In the genomic region with DNA sequence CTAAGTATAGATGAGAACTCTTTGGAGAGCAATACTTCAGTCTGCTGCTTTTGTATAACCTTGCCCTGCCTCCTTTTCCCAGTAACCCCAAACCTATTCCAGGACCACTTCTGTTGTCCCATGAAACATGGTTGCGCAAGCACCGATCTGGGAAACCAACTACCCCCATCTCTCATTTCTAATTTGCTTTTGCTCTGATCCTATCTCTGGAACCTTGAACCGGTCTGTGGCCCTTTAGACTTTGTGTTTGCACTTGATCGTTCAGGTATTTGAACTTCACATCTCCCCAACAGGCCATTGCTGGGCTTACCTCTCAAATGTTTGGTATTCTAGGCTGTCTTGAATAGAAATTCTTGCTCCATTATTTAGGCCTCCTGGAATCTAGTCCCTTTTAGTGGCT, we compare ENCODE assay signal across 1 cellular context.
TF ChIP-seq lines count a peak whose summit lies in the region.

No MANE protein-coding gene starts in this region.

TF ChIP-seq in HepG2, 621 proteins besides CTCF, POLR2A, EP300 and RAD21 (continued from another document and continues in another):
- TF ChIP-seq, protein P1, sequence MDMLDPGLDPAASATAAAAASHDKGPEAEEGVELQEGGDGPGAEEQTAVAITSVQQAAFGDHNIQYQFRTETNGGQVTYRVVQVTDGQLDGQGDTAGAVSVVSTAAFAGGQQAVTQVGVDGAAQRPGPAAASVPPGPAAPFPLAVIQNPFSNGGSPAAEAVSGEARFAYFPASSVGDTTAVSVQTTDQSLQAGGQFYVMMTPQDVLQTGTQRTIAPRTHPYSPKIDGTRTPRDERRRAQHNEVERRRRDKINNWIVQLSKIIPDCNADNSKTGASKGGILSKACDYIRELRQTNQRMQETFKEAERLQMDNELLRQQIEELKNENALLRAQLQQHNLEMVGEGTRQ (IDR thresholded peaks at IDR 0.05; ENCODE audit: low read depth, low read length), result no peak
- TF ChIP-seq, protein P1 (CRISPR knock-in tag; IDR thresholded peaks at IDR 0.05; ENCODE audit: borderline replicate concordance), result no peak
- TF ChIP-seq POGZ (CRISPR knock-in tag; IDR thresholded peaks at IDR 0.05) (peak; percentile 84; the same call in 1 of the 2 replicates), SUZ12 (IDR thresholded peaks at IDR 0.05; ENCODE audit: low read depth, low read length) (no peak), TEAD3 (CRISPR knock-in tag; optimal IDR thresholded peaks at IDR 0.05; ENCODE audit: borderline replicate concordance) (peak; percentile 41), CEBPB (IDR thresholded peaks at IDR 0.05; ENCODE audit: borderline replicate concordance, low read depth, low read length) (peak; percentile 94), TBX2 (CRISPR knock-in tag; IDR thresholded peaks at IDR 0.05; ENCODE audit: borderline replicate concordance) (no peak), TEAD2 (CRISPR knock-in tag; IDR thresholded peaks at IDR 0.05) (no peak), ARNT (IDR thresholded peaks at IDR 0.05) (no peak), MEF2D (CRISPR knock-in tag; IDR thresholded peaks at IDR 0.05) (no peak), ZNF547 (CRISPR knock-in tag; IDR thresholded peaks at IDR 0.05) (0 out of 2 replicates have a peak, but pooled peaks have one; percentile 28), YY1 (IDR thresholded peaks at IDR 0.05; ENCODE audit: insufficient read depth, insufficient replicate concordance, low read depth, low read length) (no peak), ZNF24 (IDR thresholded peaks at IDR 0.05) (no peak), MAZ (IDR thresholded peaks at IDR 0.05; ENCODE audit: borderline replicate concordance, low read depth, low read length) (no peak), MAZ (CRISPR knock-in tag; IDR thresholded peaks at IDR 0.05; ENCODE audit: low read depth) (no peak), RELA (CRISPR knock-in tag; IDR thresholded peaks at IDR 0.05) (no peak), ZNF839 (CRISPR knock-in tag; IDR thresholded peaks at IDR 0.05; ENCODE audit: borderline replicate concordance) (no peak), FOXA3 (CRISPR knock-in tag; IDR thresholded peaks at IDR 0.05) (no peak), ADNP (CRISPR knock-in tag; IDR thresholded peaks at IDR 0.05) (no peak), RFX3 (CRISPR knock-in tag; IDR thresholded peaks at IDR 0.05) (no peak), YEATS4 (CRISPR knock-in tag; IDR thresholded peaks at IDR 0.05; ENCODE audit: borderline replicate concordance) (no peak), NCOR1 (IDR thresholded peaks at IDR 0.05; ENCODE audit: borderline replicate concordance, low read length) (peak; percentile 78), HDAC6 (IDR thresholded peaks at IDR 0.05; ENCODE audit: low read depth, low read length) (no peak), SKI (IDR thresholded peaks at IDR 0.05; ENCODE audit: partially characterized antibody) (peak; percentile 61), ZNF556 (CRISPR knock-in tag; IDR thresholded peaks at IDR 0.05; ENCODE audit: borderline replicate concordance) (no peak), SOX6 (IDR thresholded peaks at IDR 0.05) (no peak), SOX6 (CRISPR knock-in tag; IDR thresholded peaks at IDR 0.05) (peak; percentile 33; the same call in 1 of the 2 replicates), ZMYM3 (CRISPR knock-in tag; IDR thresholded peaks at IDR 0.05) (no peak), TBL1XR1 (IDR thresholded peaks at IDR 0.05; ENCODE audit: borderline replicate concordance, low read length, partially characterized antibody) (peak; percentile 45), REL (CRISPR knock-in tag; conservative IDR thresholded peaks at IDR 0.05) (no peak), TBP (CRISPR knock-in tag; IDR thresholded peaks at IDR 0.05) (no peak), ZNF235 (CRISPR knock-in tag; IDR thresholded peaks at IDR 0.05; ENCODE audit: borderline replicate concordance) (no peak), FOXM1 (CRISPR knock-in tag; IDR thresholded peaks at IDR 0.05) (no peak), ZMYM2 (CRISPR knock-in tag; IDR thresholded peaks at IDR 0.05) (peak; percentile 83), MIER3 (CRISPR knock-in tag; IDR thresholded peaks at IDR 0.05; ENCODE audit: borderline replicate concordance) (no peak), ZBTB20 (CRISPR knock-in tag; IDR thresholded peaks at IDR 0.05; ENCODE audit: borderline replicate concordance, low read depth) (no peak), ISL2 (CRISPR knock-in tag; IDR thresholded peaks at IDR 0.05) (0 out of 2 replicates have a peak, but pooled peaks have one; percentile 29), MAF1 (CRISPR knock-in tag; IDR thresholded peaks at IDR 0.05; ENCODE audit: borderline replicate concordance) (no peak), AGO2 (optimal IDR thresholded peaks at IDR 0.05; ENCODE audit: low read depth, low read length) (no peak), RXRB (CRISPR knock-in tag; IDR thresholded peaks at IDR 0.05; ENCODE audit: borderline replicate concordance) (0 out of 2 replicates have a peak, but pooled peaks have one; percentile 42), SOX13 (IDR thresholded peaks at IDR 0.05) (no peak), SOX13 (CRISPR knock-in tag; conservative IDR thresholded peaks at IDR 0.05 in 1 of 2, IDR thresholded peaks at IDR 0.05 in 1 of 2) (peak in 1 of 2 experiments; percentile 44; a peak in 1 of 4 replicates), DMAP1 (CRISPR knock-in tag; IDR thresholded peaks at IDR 0.05) (no peak)
- TF ChIP-seq, protein P2, sequence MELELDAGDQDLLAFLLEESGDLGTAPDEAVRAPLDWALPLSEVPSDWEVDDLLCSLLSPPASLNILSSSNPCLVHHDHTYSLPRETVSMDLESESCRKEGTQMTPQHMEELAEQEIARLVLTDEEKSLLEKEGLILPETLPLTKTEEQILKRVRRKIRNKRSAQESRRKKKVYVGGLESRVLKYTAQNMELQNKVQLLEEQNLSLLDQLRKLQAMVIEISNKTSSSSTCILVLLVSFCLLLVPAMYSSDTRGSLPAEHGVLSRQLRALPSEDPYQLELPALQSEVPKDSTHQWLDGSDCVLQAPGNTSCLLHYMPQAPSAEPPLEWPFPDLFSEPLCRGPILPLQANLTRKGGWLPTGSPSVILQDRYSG (CRISPR knock-in tag; IDR thresholded peaks at IDR 0.05), result no peak
- TF ChIP-seq, protein P3, sequence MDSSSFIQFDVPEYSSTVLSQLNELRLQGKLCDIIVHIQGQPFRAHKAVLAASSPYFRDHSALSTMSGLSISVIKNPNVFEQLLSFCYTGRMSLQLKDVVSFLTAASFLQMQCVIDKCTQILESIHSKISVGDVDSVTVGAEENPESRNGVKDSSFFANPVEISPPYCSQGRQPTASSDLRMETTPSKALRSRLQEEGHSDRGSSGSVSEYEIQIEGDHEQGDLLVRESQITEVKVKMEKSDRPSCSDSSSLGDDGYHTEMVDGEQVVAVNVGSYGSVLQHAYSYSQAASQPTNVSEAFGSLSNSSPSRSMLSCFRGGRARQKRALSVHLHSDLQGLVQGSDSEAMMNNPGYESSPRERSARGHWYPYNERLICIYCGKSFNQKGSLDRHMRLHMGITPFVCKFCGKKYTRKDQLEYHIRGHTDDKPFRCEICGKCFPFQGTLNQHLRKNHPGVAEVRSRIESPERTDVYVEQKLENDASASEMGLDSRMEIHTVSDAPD (CRISPR knock-in tag; IDR thresholded peaks at IDR 0.05), result 0 out of 2 replicates have a peak, but pooled peaks have one; percentile 35
- TF ChIP-seq, protein P4, sequence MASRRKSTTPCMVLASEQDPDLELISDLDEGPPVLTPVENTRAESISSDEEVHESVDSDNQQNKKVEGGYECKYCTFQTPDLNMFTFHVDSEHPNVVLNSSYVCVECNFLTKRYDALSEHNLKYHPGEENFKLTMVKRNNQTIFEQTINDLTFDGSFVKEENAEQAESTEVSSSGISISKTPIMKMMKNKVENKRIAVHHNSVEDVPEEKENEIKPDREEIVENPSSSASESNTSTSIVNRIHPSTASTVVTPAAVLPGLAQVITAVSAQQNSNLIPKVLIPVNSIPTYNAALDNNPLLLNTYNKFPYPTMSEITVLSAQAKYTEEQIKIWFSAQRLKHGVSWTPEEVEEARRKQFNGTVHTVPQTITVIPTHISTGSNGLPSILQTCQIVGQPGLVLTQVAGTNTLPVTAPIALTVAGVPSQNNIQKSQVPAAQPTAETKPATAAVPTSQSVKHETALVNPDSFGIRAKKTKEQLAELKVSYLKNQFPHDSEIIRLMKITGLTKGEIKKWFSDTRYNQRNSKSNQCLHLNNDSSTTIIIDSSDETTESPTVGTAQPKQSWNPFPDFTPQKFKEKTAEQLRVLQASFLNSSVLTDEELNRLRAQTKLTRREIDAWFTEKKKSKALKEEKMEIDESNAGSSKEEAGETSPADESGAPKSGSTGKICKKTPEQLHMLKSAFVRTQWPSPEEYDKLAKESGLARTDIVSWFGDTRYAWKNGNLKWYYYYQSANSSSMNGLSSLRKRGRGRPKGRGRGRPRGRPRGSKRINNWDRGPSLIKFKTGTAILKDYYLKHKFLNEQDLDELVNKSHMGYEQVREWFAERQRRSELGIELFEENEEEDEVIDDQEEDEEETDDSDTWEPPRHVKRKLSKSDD (CRISPR knock-in tag; IDR thresholded peaks at IDR 0.05; ENCODE audit: low read depth), result no peak
- TF ChIP-seq, protein P5, sequence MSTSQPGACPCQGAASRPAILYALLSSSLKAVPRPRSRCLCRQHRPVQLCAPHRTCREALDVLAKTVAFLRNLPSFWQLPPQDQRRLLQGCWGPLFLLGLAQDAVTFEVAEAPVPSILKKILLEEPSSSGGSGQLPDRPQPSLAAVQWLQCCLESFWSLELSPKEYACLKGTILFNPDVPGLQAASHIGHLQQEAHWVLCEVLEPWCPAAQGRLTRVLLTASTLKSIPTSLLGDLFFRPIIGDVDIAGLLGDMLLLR (CRISPR knock-in tag; IDR thresholded peaks at IDR 0.05), result no peak
- TF ChIP-seq, protein P6, sequence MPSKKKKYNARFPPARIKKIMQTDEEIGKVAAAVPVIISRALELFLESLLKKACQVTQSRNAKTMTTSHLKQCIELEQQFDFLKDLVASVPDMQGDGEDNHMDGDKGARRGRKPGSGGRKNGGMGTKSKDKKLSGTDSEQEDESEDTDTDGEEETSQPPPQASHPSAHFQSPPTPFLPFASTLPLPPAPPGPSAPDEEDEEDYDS (CRISPR knock-in tag; IDR thresholded peaks at IDR 0.05), result no peak
- TF ChIP-seq, protein P7, sequence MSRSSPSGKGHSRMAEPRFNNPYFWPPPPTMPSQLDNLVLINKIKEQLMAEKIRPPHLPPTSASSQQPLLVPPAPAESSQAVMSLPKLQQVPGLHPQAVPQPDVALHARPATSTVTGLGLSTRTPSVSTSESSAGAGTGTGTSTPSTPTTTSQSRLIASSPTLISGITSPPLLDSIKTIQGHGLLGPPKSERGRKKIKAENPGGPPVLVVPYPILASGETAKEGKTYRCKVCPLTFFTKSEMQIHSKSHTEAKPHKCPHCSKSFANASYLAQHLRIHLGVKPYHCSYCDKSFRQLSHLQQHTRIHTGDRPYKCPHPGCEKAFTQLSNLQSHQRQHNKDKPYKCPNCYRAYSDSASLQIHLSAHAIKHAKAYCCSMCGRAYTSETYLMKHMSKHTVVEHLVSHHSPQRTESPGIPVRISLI (CRISPR knock-in tag; IDR thresholded peaks at IDR 0.05; ENCODE audit: borderline replicate concordance), result no peak
- TF ChIP-seq, protein P8, sequence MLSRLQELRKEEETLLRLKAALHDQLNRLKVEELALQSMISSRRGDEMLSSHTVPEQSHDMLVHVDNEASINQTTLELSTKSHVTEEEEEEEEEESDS (CRISPR knock-in tag; IDR thresholded peaks at IDR 0.05; ENCODE audit: borderline replicate concordance), result no peak
- TF ChIP-seq, protein P9, sequence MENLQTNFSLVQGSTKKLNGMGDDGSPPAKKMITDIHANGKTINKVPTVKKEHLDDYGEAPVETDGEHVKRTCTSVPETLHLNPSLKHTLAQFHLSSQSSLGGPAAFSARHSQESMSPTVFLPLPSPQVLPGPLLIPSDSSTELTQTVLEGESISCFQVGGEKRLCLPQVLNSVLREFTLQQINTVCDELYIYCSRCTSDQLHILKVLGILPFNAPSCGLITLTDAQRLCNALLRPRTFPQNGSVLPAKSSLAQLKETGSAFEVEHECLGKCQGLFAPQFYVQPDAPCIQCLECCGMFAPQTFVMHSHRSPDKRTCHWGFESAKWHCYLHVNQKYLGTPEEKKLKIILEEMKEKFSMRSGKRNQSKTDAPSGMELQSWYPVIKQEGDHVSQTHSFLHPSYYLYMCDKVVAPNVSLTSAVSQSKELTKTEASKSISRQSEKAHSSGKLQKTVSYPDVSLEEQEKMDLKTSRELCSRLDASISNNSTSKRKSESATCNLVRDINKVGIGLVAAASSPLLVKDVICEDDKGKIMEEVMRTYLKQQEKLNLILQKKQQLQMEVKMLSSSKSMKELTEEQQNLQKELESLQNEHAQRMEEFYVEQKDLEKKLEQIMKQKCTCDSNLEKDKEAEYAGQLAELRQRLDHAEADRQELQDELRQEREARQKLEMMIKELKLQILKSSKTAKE (CRISPR knock-in tag; IDR thresholded peaks at IDR 0.05; ENCODE audit: borderline replicate concordance), result no peak
